In the genomic region with DNA sequence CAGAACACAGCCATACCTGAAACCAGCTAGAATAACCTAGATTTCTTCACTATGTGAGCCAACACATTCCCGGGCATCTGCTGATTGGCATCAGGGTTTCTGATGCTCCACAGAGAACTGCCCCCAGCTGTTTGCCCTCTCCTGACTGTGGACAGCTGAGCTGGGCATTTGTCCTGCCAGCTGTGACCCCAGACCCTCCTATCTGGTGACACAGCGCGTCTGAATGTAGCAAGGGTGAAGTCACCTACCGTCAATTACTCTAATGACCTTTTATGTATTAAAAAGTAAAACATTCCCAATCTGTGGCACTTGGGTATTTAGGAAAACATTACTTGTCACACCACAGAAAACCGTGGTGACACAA, we compare ENCODE assay signal across 1 cellular context.
TF ChIP-seq lines count a peak whose summit lies in the region.

No MANE protein-coding gene starts in this region.

TF ChIP-seq in K562, 482 proteins besides CTCF, POLR2A, EP300 and RAD21 (continued from another document):
- TF ChIP-seq TCF7L2 (IDR thresholded peaks at IDR 0.05; ENCODE audit: low read depth, low read length) (no peak), KLF10 (CRISPR knock-in tag; IDR thresholded peaks at IDR 0.05) (no peak), NFE2L1 (tag; IDR thresholded peaks at IDR 0.05; ENCODE audit: borderline replicate concordance, low read depth) (no peak)
